ENCODE assay signal across 35 cellular contexts in genomic region chr20:1754749-1755148, GRCh38.
"Had no signal": no experiment of that assay in that cellular context is flagged by ENCODE, and none has a peak within 500 bp of the region (broad histone marks: within the 10 kb centered on the region; RNA-seq: fewer than 3 reads in every experiment).

No MANE protein-coding gene starts in this region.

- DNase-seq: Kasumi-1, MG63, MM.1S, MV-4-11, NCI-H1048, NCI-H1092, NCI-H1092 treated with DMSO at 0.1 percent for 48 hours, NCI-H1105, NCI-H1105 treated with DMSO at 0.1 percent for 48 hours, NCI-H1417, NCI-H1417 treated with DMSO at 0.1 percent for 48 hours, NCI-H1436, NCI-H1436 treated with DMSO at 0.1 percent for 48 hours, NCI-H146, NCI-H1694, NCI-H1694 treated with DMSO at 0.1 percent for 48 hours, NCI-H187, NCI-H187 treated with DMSO at 0.1 percent for 48 hours, NCI-H1930, NCI-H2029, NCI-H2029 treated with DMSO at 0.1 percent for 48 hours, NCI-H2081, NCI-H2081 treated with DMSO at 0.1 percent for 48 hours, NCI-H2107, NCI-H2171, NCI-H2171 treated with DMSO at 0.1 percent for 48 hours, NCI-H2227 treated with DMSO at 0.1 percent for 48 hours, NCI-H226, NCI-H345, NCI-H446, NCI-H446 treated with DMSO at 0.1 percent for 48 hours, NCI-H510A, NCI-H510A treated with DMSO at 0.1 percent for 48 hours, NCI-H524, NCI-H524 treated with DMSO at 0.1 percent for 48 hours had no signal

- H3K36me3 ChIP-seq: MG63 had no signal

- H3K27me3 ChIP-seq: MG63 had no signal

- H3K4me3 ChIP-seq: MG63 had no signal

- H3K9me3 ChIP-seq: MG63 had no signal
